ENCODE assay signal across 15 cellular contexts in genomic region chr1:241839369-241839990, GRCh38. TPM values are rescaled to one million over a fixed set of nuclear protein-coding genes. Genes with fewer than 3 reads are reported as not detected.
DNase-seq lines count a peak whose midpoint lies in the region; ATAC-seq and TF ChIP-seq lines count a peak whose summit lies in the region.
"Had no signal": no experiment of that assay in that cellular context is flagged by ENCODE, and none has a peak within 500 bp of the region (broad histone marks: within the 10 kb centered on the region; RNA-seq: fewer than 3 reads in every experiment).

No MANE protein-coding gene starts in this region.

- 86 to 88% methylated on average over 6 of the region's 6 CpGs for WGBS in thyroid gland, 2 donors

- H3K4me1 Mint-ChIP-seq in memory B cell = peaks cover 7% of the 10 kb centered on the region

- H3K27ac ChIP-seq in thyroid gland = no peak overlapping the region
- H3K27ac ChIP-seq: adrenal gland, ovary, tibial nerve had no signal

- no peak for TF ChIP-seq POLR2A in thyroid gland (IDR thresholded peaks at IDR 0.05)

- no peak overlapping the region for H3K27ac Mint-ChIP-seq in memory B cell

- no peaks in the 10 kb centered on the region for H3K36me3 Mint-ChIP-seq in memory B cell
- H3K36me3 Mint-ChIP-seq: CD14-positive monocyte had no signal

- TF ChIP-seq CTCF in thyroid gland (IDR thresholded peaks at IDR 0.05) = no peak

- no peaks in the 10 kb centered on the region for H3K27me3 ChIP-seq in thyroid gland
- H3K27me3 ChIP-seq: adrenal gland, ovary, tibial nerve had no signal

- H3K9me3 ChIP-seq in thyroid gland = no peaks in the 10 kb centered on the region
- H3K9me3 ChIP-seq: adrenal gland, ovary, tibial nerve had no signal

- H3K9me3 Mint-ChIP-seq in memory B cell = no peaks in the 10 kb centered on the region
- H3K9me3 Mint-ChIP-seq: CD14-positive monocyte had no signal

- DNase-seq in memory B cell (ENCODE audit: low spot score in 2 of 2) (no peak), thyroid gland (no peak), DMS79 (lab: John Stamatoyannopoulos, UW) (no peak), cerebellum (ENCODE audit: low spot score) (no peak)
- DNase-seq: adrenal gland, GDM1, mesendoderm, NCI-H1092, NCI-H510A treated with DMSO at 0.1 percent for 48 hours, ovary had no signal

- ATAC-seq in GM18907 (IDR thresholded peaks at IDR 0.05; ENCODE audit: unreplicated experiment) (peak; percentile 72), GM21825 (IDR thresholded peaks at IDR 0.05; ENCODE audit: unreplicated experiment) (peak; percentile 87), HG03439 (IDR thresholded peaks at IDR 0.05; ENCODE audit: unreplicated experiment) (peak; percentile 49), memory B cell (ENCODE audit: low read depth) (peak; percentile 72)

- H3K4me3 ChIP-seq in thyroid gland (replicated peaks in 1 of 3) = no peak overlapping the region
- H3K4me3 ChIP-seq: adrenal gland, ovary, tibial nerve had no signal

- H3K4me3 Mint-ChIP-seq in memory B cell = no peak overlapping the region
- H3K4me3 Mint-ChIP-seq: CD14-positive monocyte had no signal

- no peaks in the 10 kb centered on the region for H3K27me3 Mint-ChIP-seq in memory B cell

- no peaks in the 10 kb centered on the region for H3K36me3 ChIP-seq in thyroid gland
- H3K36me3 ChIP-seq: adrenal gland, ovary, tibial nerve had no signal

- intact Hi-C loops in thyroid gland (cut with DNase I) = loop anchor here (10.0 kb wide), 1 partner anchor 225 kb away; no protein-coding TSS in a partner anchor

- no peaks in the 10 kb centered on the region for H3K4me1 ChIP-seq in thyroid gland
- H3K4me1 ChIP-seq: adrenal gland had no signal

RNA-seq across cellular contexts. Expression of gene EXO1, which starts 8.5 kb away (rescaled TPM):
- total RNA-seq in thyroid gland = 1 to 10 TPM in 1 of 4 donors, under 1 TPM in 2, not detected in 1; 0.94 to 8.2 (median 0.98) TPM
- total RNA-seq in cerebellum = 9.0 TPM
